1 cellular context compared by ENCODE assay signal in genomic region chr12:19482551-19483109, GRCh38.
TF ChIP-seq lines count a peak whose summit lies in the region.

No MANE protein-coding gene starts in this region.

TF ChIP-seq in K562, 482 proteins besides CTCF, POLR2A, EP300 and RAD21 (continued from another document):
- TF ChIP-seq EWSR1 (IDR thresholded peaks at IDR 0.05; ENCODE audit: borderline replicate concordance, low read depth, partially characterized antibody) = no peak
- TF ChIP-seq NFE2L1 (tag; IDR thresholded peaks at IDR 0.05; ENCODE audit: borderline replicate concordance, low read depth) = no peak
